ENCODE assay signal across 21 cellular contexts in genomic region chr4:40865696-40866095, GRCh38.
"Had no signal": no experiment of that assay in that cellular context is flagged by ENCODE, and none has a peak within 500 bp of the region (broad histone marks: within the 10 kb centered on the region; RNA-seq: fewer than 3 reads in every experiment).

No MANE protein-coding gene starts in this region.

- DNase-seq: activated CD4-positive, alpha-beta T cell treated with anti-CD3 and anti-CD28 coated beads, Interleukin-2, amount 50 U/mL, for 1 hour; activated CD8-positive, alpha-beta memory T cell treated with anti-CD3 and anti-CD28 coated beads, Interleukin-2, amount 50 U/mL, for 4 hours; activated effector memory CD4-positive, alpha-beta T cell treated with Interleukin-2 at 50 U/mL for 16 hours; activated naive CD4-positive, alpha-beta T cell treated with anti-CD3 and anti-CD28 coated beads, Interleukin-2, amount 10 ng/mL, durations not matched to agents 7 days and 5 days; activated T-cell treated with anti-CD3 and anti-CD28 coated beads, Interleukin-2, amount 50 U/mL, for 48 hours; dorsolateral prefrontal cortex; heart right ventricle; immature natural killer cell; kidney glomerular epithelial cell; left ventricle myocardium inferior; naive thymus-derived CD8-positive, alpha-beta T cell; pancreas; spleen; stimulated activated naive B cell treated with anti-CD40 and anti-IgM and Interleukin-4, amounts not matched to agents 10 μg/mL and 1 μg/mL and 100 μg/mL, for 72 hours; T1000; upper lobe of left lung had no signal

- H3K4me1 ChIP-seq: heart right ventricle, left ventricle myocardium inferior, pancreas, spleen, upper lobe of left lung had no signal

- H3K27ac ChIP-seq: cardiac muscle cell, dorsolateral prefrontal cortex, heart right ventricle, left ventricle myocardium inferior, pancreas, spleen, thoracic aorta, upper lobe of left lung had no signal

- H3K9me3 ChIP-seq: heart right ventricle, left ventricle myocardium inferior, pancreas, spleen, thoracic aorta, upper lobe of left lung had no signal

- FAIRE-seq: colon, pancreas had no signal

- ATAC-seq: activated CD4-positive, CD25-positive, alpha-beta regulatory T cell treated with anti-CD3 and anti-CD28 coated beads, Interleukin-2, amount 50 U/mL, for 24 hours; heart right ventricle; naive thymus-derived CD8-positive, alpha-beta T cell; pancreas; sciatic nerve; stimulated activated naive B cell treated with anti-CD40 and anti-IgM and Interleukin-4, amounts not matched to agents 10 μg/mL and 1 μg/mL and 100 μg/mL, for 72 hours had no signal

- H3K27me3 ChIP-seq: cardiac muscle cell, dorsolateral prefrontal cortex, heart right ventricle, pancreas, spleen, upper lobe of left lung had no signal

- H3K4me3 ChIP-seq: cardiac muscle cell, dorsolateral prefrontal cortex, heart right ventricle, left ventricle myocardium inferior, pancreas, spleen, thoracic aorta, upper lobe of left lung had no signal

- H3K36me3 ChIP-seq: cardiac muscle cell, pancreas, spleen, thoracic aorta had no signal
